ENCODE assay signal across 12 cellular contexts in genomic region chr7:107179326-107180163, GRCh38. TPM values are rescaled to one million over a fixed set of nuclear protein-coding genes. Genes with fewer than 3 reads are reported as not detected.
A peak's percentile ranks its signal among the peaks of the same experiment; 100 is the strongest.
DNase-seq lines count a peak whose midpoint lies in the region; FAIRE-seq and TF ChIP-seq lines count a peak whose summit lies in the region.
"Had no signal": no experiment of that assay in that cellular context is flagged by ENCODE, and none has a peak within 500 bp of the region (broad histone marks: within the 10 kb centered on the region; RNA-seq: fewer than 3 reads in every experiment).

No MANE protein-coding gene starts in this region.

- no peak overlapping the region for H3K9ac ChIP-seq in kidney (ENCODE audit: low read length in 2 of 2)

- H3K9me3 ChIP-seq in kidney (ENCODE audit: control insufficient read depth in 1 of 2, low read length in 2 of 2) = no peaks in the 10 kb centered on the region
- H3K9me3 ChIP-seq: SJCRH30, suprapubic skin had no signal

- H3K36me3 ChIP-seq in kidney (ENCODE audit: control insufficient read depth in 1 of 2, insufficient read depth in 2 of 2, low read length in 2 of 2) = peaks cover 6 to 26% of the 10 kb centered on the region in 2 donors

- intact Hi-C loops in activated T-helper 1 cell treated with anti-CD3 and anti-CD28 coated beads, Interleukin-12 subunit alpha, Interleukin-12 subunit beta, Interleukin-2, Interleukin-4 antibody, amounts not matched to agents 30 ng/mL and 10 ng/mL and 1 ng/mL, durations not matched to agents 14 hours and 24 hours and 36 hours (cut with micrococcal nuclease) = loop anchor here (1.0 to 10.0 kb wide), 2 partner anchors 11 to 1885 kb away; no protein-coding TSS in a partner anchor
- intact Hi-C loops in kidney (cut with DNase I) = no loop called here

- H3K36me3 Mint-ChIP-seq in activated T-helper 1 cell treated with anti-CD3 and anti-CD28 coated beads, Interleukin-12 subunit alpha, Interleukin-12 subunit beta, Interleukin-2, Interleukin-4 antibody, amounts not matched to agents 30 ng/mL and 10 ng/mL and 1 ng/mL, durations not matched to agents 14 hours and 24 hours and 36 hours (ENCODE audit: low read depth) = peaks cover 18% of the 10 kb centered on the region
- H3K36me3 Mint-ChIP-seq in nephron progenitor cell (ENCODE audit: low read depth) = peaks cover 39% of the 10 kb centered on the region

- no peak overlapping the region for H3K4me3 Mint-ChIP-seq in activated T-helper 1 cell treated with anti-CD3 and anti-CD28 coated beads, Interleukin-12 subunit alpha, Interleukin-12 subunit beta, Interleukin-2, Interleukin-4 antibody, amounts not matched to agents 30 ng/mL and 10 ng/mL and 1 ng/mL, durations not matched to agents 14 hours and 24 hours and 36 hours
- H3K4me3 Mint-ChIP-seq in nephron progenitor cell = no peak overlapping the region
- H3K4me3 Mint-ChIP-seq: dendritic cell treated with granulocyte-macrophage colony-stimulating factor and Interleukin-4, amounts not matched to agents 40 ng/mL and 50 ng/mL, for 4 days; natural killer cell treated with Interleukin-12 subunit alpha and Interleukin-12 subunit beta and Interleukin-15 and Interleukin-18, amount 100 ng/mL, for 72 hours had no signal

- TF ChIP-seq CTCF in fibroblast of the aortic adventitia (IDR thresholded peaks at IDR 0.05; ENCODE audit: insufficient read depth, low read length) = no peak
- no peak for TF ChIP-seq CTCF in nephron progenitor cell (IDR thresholded peaks at IDR 0.05)
- no peak for TF ChIP-seq CTCF in kidney (IDR thresholded peaks at IDR 0.05; ENCODE audit: borderline replicate concordance, extremely low read depth, insufficient read depth)

- peak; percentile 13 for DNase-seq in stimulated activated CD4-positive, alpha-beta T cell treated with anti-CD3 and anti-CD28 coated beads, Interleukin-1b, Interleukin-23, amount 100 ng/mL, for 48 hours
- no peak for DNase-seq in stimulated activated CD4-positive, alpha-beta T cell treated with anti-CD3 and anti-CD28 coated beads, Interleukin-2, amount 100 ng/mL, for 48 hours
- no peak for DNase-seq in activated T-helper 1 cell treated with anti-CD3 and anti-CD28 coated beads, Interleukin-12 subunit alpha, Interleukin-12 subunit beta, Interleukin-2, Interleukin-4 antibody, amounts not matched to agents 30 ng/mL and 10 ng/mL and 1 ng/mL, durations not matched to agents 14 hours and 24 hours and 36 hours (ENCODE audit: low spot score)
- peak; percentile 13 for DNase-seq in fibroblast of the aortic adventitia (ENCODE audit: low read depth)
- peak; percentile 55 for DNase-seq in urothelium cell line (ENCODE audit: low spot score)
- no peak for DNase-seq in NCI-H345 (lab: John Stamatoyannopoulos, UW)
- no peak for DNase-seq in nephron progenitor cell
- no peak for DNase-seq in kidney

- peaks cover 2 to 3% of the 10 kb centered on the region in 2 donors for H3K4me1 ChIP-seq in kidney (ENCODE audit: control insufficient read depth in 1 of 2, insufficient read depth in 1 of 2, low read depth in 1 of 2, low read length in 2 of 2)

- H3K4me1 Mint-ChIP-seq in activated T-helper 1 cell treated with anti-CD3 and anti-CD28 coated beads, Interleukin-12 subunit alpha, Interleukin-12 subunit beta, Interleukin-2, Interleukin-4 antibody, amounts not matched to agents 30 ng/mL and 10 ng/mL and 1 ng/mL, durations not matched to agents 14 hours and 24 hours and 36 hours (ENCODE audit: low read depth) = peaks cover 24% of the 10 kb centered on the region
- peaks cover under 1% of the 10 kb centered on the region for H3K4me1 Mint-ChIP-seq in nephron progenitor cell

- no peak overlapping the region for H3K4me3 ChIP-seq in fibroblast of the aortic adventitia (ENCODE audit: low read depth, low read length)
- H3K4me3 ChIP-seq in kidney (ENCODE audit: low read length in 2 of 2) = no peak overlapping the region
- H3K4me3 ChIP-seq: SJCRH30, suprapubic skin had no signal

- H3K27ac Mint-ChIP-seq in activated T-helper 1 cell treated with anti-CD3 and anti-CD28 coated beads, Interleukin-12 subunit alpha, Interleukin-12 subunit beta, Interleukin-2, Interleukin-4 antibody, amounts not matched to agents 30 ng/mL and 10 ng/mL and 1 ng/mL, durations not matched to agents 14 hours and 24 hours and 36 hours = peak overlapping the region; percentile 14
- no peak overlapping the region for H3K27ac Mint-ChIP-seq in nephron progenitor cell
- H3K27ac Mint-ChIP-seq: dendritic cell treated with granulocyte-macrophage colony-stimulating factor and Interleukin-4, amounts not matched to agents 40 ng/mL and 50 ng/mL, for 4 days had no signal

- no peaks in the 10 kb centered on the region for H3K9me3 Mint-ChIP-seq in activated T-helper 1 cell treated with anti-CD3 and anti-CD28 coated beads, Interleukin-12 subunit alpha, Interleukin-12 subunit beta, Interleukin-2, Interleukin-4 antibody, amounts not matched to agents 30 ng/mL and 10 ng/mL and 1 ng/mL, durations not matched to agents 14 hours and 24 hours and 36 hours
- H3K9me3 Mint-ChIP-seq in nephron progenitor cell = no peaks in the 10 kb centered on the region
- H3K9me3 Mint-ChIP-seq: dendritic cell treated with granulocyte-macrophage colony-stimulating factor and Interleukin-4, amounts not matched to agents 40 ng/mL and 50 ng/mL, for 4 days; natural killer cell treated with Interleukin-12 subunit alpha and Interleukin-12 subunit beta and Interleukin-15 and Interleukin-18, amount 100 ng/mL, for 72 hours had no signal

- FAIRE-seq in urothelium cell line (lab: Jason Lieb, UNC) (peak; percentile 9), kidney (lab: Jason Lieb, UNC) (no peak)

- H3K27me3 Mint-ChIP-seq in activated T-helper 1 cell treated with anti-CD3 and anti-CD28 coated beads, Interleukin-12 subunit alpha, Interleukin-12 subunit beta, Interleukin-2, Interleukin-4 antibody, amounts not matched to agents 30 ng/mL and 10 ng/mL and 1 ng/mL, durations not matched to agents 14 hours and 24 hours and 36 hours (ENCODE audit: insufficient read depth) = no peaks in the 10 kb centered on the region
- H3K27me3 Mint-ChIP-seq in nephron progenitor cell (ENCODE audit: low read depth, poor library complexity) = no peaks in the 10 kb centered on the region
- H3K27me3 Mint-ChIP-seq: dendritic cell treated with granulocyte-macrophage colony-stimulating factor and Interleukin-4, amounts not matched to agents 40 ng/mL and 50 ng/mL, for 4 days; natural killer cell treated with Interleukin-12 subunit alpha and Interleukin-12 subunit beta and Interleukin-15 and Interleukin-18, amount 100 ng/mL, for 72 hours had no signal

- H3K27ac ChIP-seq in kidney (ENCODE audit: low read depth in 2 of 2, low read length in 2 of 2) = no peak overlapping the region
- H3K27ac ChIP-seq: SJCRH30, suprapubic skin had no signal

RNA-seq across cellular contexts. Expression of gene HBP1, which starts 10.7 kb away (rescaled TPM):
- 15.2 and 16.6 TPM in 2 replicates for total RNA-seq in activated T-helper 1 cell treated with anti-CD3 and anti-CD28 coated beads, Interleukin-12 subunit alpha, Interleukin-12 subunit beta, Interleukin-2, Interleukin-4 antibody, amounts not matched to agents 30 ng/mL and 10 ng/mL and 1 ng/mL, durations not matched to agents 14 hours and 24 hours and 36 hours
- total RNA-seq in fibroblast of the aortic adventitia (ENCODE audit: low replicate concordance) (90.9 and 106 TPM in 2 replicates), kidney (64.4 TPM)
- polyA plus RNA-seq in kidney (ENCODE audit: insufficient read depth, low read depth, low replicate concordance) = 29.3 TPM

Comparison
In these comparisons a context has a peak if more than half of its experiments do, and no peak if none do; other contexts are left out.
1. DNase-seq: peak in stimulated activated CD4-positive, alpha-beta T cell treated with anti-CD3 and anti-CD28 coated beads, Interleukin-1b, Interleukin-23, amount 100 ng/mL, for 48 hours (single experiment), fibroblast of the aortic adventitia (single experiment) and urothelium cell line (single experiment); none in stimulated activated CD4-positive, alpha-beta T cell treated with anti-CD3 and anti-CD28 coated beads, Interleukin-2, amount 100 ng/mL, for 48 hours (0 of 2), activated T-helper 1 cell treated with anti-CD3 and anti-CD28 coated beads, Interleukin-12 subunit alpha, Interleukin-12 subunit beta, Interleukin-2, Interleukin-4 antibody, amounts not matched to agents 30 ng/mL and 10 ng/mL and 1 ng/mL, durations not matched to agents 14 hours and 24 hours and 36 hours (single experiment), NCI-H345 (single experiment), nephron progenitor cell (single experiment) and kidney (single experiment).